ENCODE assay signal across 28 cellular contexts in the genomic region with DNA sequence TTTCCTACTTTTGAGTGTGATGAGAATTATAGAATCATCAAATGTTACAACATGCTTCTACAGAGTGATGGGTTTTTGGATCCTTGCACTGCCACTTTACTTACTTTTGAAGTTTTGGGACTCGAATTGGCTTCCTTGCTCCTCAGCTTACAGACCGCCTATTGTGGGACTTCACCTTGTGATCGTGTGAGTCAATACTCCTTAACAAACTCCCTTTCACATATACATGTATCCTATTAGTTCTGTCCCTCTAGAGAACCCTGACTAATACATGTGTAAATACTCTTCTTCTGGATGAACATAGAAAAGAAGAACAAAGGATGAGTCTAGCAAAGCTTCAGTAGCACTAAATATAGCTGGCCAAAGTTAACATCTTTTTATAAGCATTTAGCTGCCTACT.
"Had no signal": no experiment of that assay in that cellular context is flagged by ENCODE, and none has a peak within 500 bp of the region (broad histone marks: within the 10 kb centered on the region; RNA-seq: fewer than 3 reads in every experiment).

No MANE protein-coding gene starts in this region.

- H3K9me3 ChIP-seq: esophagus squamous epithelium had no signal

- DNase-seq: activated B cell treated with CpG ODN at 0.5 μM for 24 hours; activated CD4-positive, alpha-beta T cell treated with anti-CD3 and anti-CD28 coated beads for 48 hours; activated CD4-positive, alpha-beta T cell treated with anti-CD3 and anti-CD28 coated beads, Interleukin-2, amount 50 U/mL, for 1 hour; activated CD4-positive, alpha-beta T cell treated with anti-CD3 and anti-CD28 coated beads, Interleukin-2, amount 50 U/mL, for 48 hours; activated CD8-positive, alpha-beta memory T cell treated with anti-CD3 and anti-CD28 coated beads for 24 hours; activated CD8-positive, alpha-beta T cell treated with anti-CD3 and anti-CD28 coated beads for 36 hours; activated effector memory CD4-positive, alpha-beta T cell treated with Interleukin-2 at 50 U/mL for 16 hours; activated gamma-delta T cell treated with Interleukin-2 at 50 U/mL for 16 hours; activated naive CD4-positive, alpha-beta T cell treated with anti-CD3 and anti-CD28 coated beads, Interleukin-2, amount 50 U/mL, for 16 hours; activated naive CD4-positive, alpha-beta T cell treated with Interleukin-2 at 50 U/mL for 16 hours; activated T-cell treated with anti-CD3 and anti-CD28 coated beads, Interleukin-2, amount 50 U/mL, for 4 hours; amniotic stem cell; anterior cingulate cortex; caudate nucleus; cortex of kidney; effector CD8-positive, alpha-beta T cell; esophagus squamous epithelium; head of caudate nucleus; T-helper 1 cell; T-helper 17 cell; T1000 had no signal

- H3K27me3 ChIP-seq: esophagus squamous epithelium had no signal

- FAIRE-seq: bronchial epithelial cell, colon, endometrium, endothelial cell of umbilical vein, frontal cortex had no signal

- H3K27ac ChIP-seq: epithelial cell of prostate, esophagus squamous epithelium, WERI-Rb-1 had no signal

- H3K4me3 ChIP-seq: esophagus squamous epithelium had no signal

- H3K4me1 ChIP-seq: esophagus squamous epithelium had no signal

- H3K36me3 ChIP-seq: esophagus squamous epithelium, WERI-Rb-1 had no signal
